9 cellular contexts compared by ENCODE assay signal in the genomic region with DNA sequence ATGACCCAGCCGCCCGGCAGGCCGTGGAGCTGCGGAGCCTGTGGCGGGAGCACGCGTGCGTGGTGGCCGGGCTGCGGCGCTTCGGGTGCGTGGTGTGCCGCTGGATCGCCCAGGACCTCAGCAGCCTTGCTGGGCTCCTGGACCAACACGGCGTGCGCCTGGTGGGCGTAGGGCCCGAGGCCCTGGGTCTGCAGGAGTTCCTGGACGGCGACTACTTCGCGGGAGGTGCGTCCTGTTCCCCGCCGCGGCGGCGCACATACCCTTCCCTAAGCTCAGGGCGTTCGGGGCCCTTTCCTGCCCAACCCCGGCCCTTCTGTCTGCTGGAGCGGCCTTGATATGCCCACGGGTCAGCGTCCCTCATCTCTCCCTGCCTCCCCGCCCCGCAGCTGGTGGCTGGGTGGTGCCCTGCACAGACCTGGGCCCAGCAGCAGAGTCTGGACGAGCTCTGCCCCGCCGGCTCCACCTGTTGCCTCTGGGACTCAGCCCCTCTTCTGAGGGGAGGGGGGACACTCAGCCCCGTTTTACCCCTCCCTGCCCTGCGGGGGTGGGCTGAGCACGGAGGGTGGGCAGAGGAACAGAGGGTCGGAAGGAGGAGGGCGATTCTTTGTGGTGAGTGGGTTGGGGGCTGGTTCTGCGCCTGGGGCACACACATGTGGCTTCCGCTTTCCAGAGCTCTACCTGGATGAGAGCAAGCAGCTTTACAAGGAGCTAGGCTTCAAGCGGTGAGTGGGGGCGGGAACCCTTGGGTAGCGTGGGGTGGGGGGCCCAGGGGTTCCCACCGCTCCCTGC. TPM values are rescaled to one million over a fixed set of nuclear protein-coding genes. Genes with fewer than 3 reads are reported as not detected.
DNase-seq lines count a peak whose midpoint lies in the region; ATAC-seq and TF ChIP-seq lines count a peak whose summit lies in the region.
"Had no signal": no experiment of that assay in that cellular context is flagged by ENCODE, and none has a peak within 500 bp of the region (broad histone marks: within the 10 kb centered on the region; RNA-seq: fewer than 3 reads in every experiment).

No MANE protein-coding gene starts in this region.

- H3K4me1 ChIP-seq in esophagus squamous epithelium (peaks cover 29 to 58% (median 36%) of the 10 kb centered on the region in 3 donors), parathyroid adenoma (peaks cover 7% of the 10 kb centered on the region)

- H3K9me3 ChIP-seq in esophagus squamous epithelium, result no peaks in the 10 kb centered on the region
- no peaks in the 10 kb centered on the region for H3K9me3 ChIP-seq in parathyroid adenoma (ENCODE audit: control insufficient read depth, low read length)

- peak overlapping the region; percentile 77 for H3K4me3 ChIP-seq in WI38 (ENCODE audit: low read depth, low read length)
- H3K4me3 ChIP-seq in esophagus squamous epithelium, result peak overlapping the region; percentile 64 to 90 (median 84)
- H3K4me3 ChIP-seq in parathyroid adenoma (ENCODE audit: low read depth, low read length), result peak overlapping the region; percentile 89

- peak overlapping the region; percentile 46 for H2AFZ ChIP-seq in parathyroid adenoma

- DNase-seq in COLO668 (lab: John Stamatoyannopoulos, UW; ENCODE audit: unreplicated experiment) (peak; percentile 71), esophagus squamous epithelium (lab: John Stamatoyannopoulos, UW) (no peak), NCI-H187 (lab: John Stamatoyannopoulos, UW) (no peak), NCI-H2107 treated with DMSO at 0.1 percent for 48 hours (lab: John Stamatoyannopoulos, UW; ENCODE audit: unreplicated experiment) (no peak)

- H3K27ac ChIP-seq in esophagus squamous epithelium (peak overlapping the region; percentile 97 to 99 (median 98)), parathyroid adenoma (no peak overlapping the region)

- TF ChIP-seq POLR2A in esophagus squamous epithelium (IDR thresholded peaks at IDR 0.05), result no peak

- no peak overlapping the region for H3K9ac ChIP-seq in parathyroid adenoma

- H3K36me3 ChIP-seq in esophagus squamous epithelium (peaks cover 0 to 20% (median 0%) of the 10 kb centered on the region in 3 donors), parathyroid adenoma (ENCODE audit: control insufficient read depth, insufficient read depth, low read length) (no peaks in the 10 kb centered on the region)

- intact Hi-C loops in esophagus squamous epithelium (cut with DNase I), result no loop called here

- H3K27me3 ChIP-seq in esophagus squamous epithelium, result no peaks in the 10 kb centered on the region
- no peaks in the 10 kb centered on the region for H3K27me3 ChIP-seq in parathyroid adenoma (ENCODE audit: control insufficient read depth, insufficient read depth, low read length)

- peak overlapping the region; percentile 78 for H3K4me2 ChIP-seq in parathyroid adenoma (ENCODE audit: low read length)

- TF ChIP-seq CTCF in WI38 (IDR thresholded peaks at IDR 0.05; ENCODE audit: low read depth, low read length) (no peak), esophagus squamous epithelium (IDR thresholded peaks at IDR 0.05) (no peak), parathyroid adenoma (IDR thresholded peaks at IDR 0.05) (no peak)

- 83% methylated on average over 1 of the region's 52 CpGs; no CpG with 5 or more reads in 1 of the 2 donors for WGBS in esophagus squamous epithelium, 2 donors

- H3K79me2 ChIP-seq in parathyroid adenoma, result no peaks in the 10 kb centered on the region

- ATAC-seq in HG02678 (IDR thresholded peaks at IDR 0.05; ENCODE audit: unreplicated experiment) (peak; percentile 0), GM21526 (IDR thresholded peaks at IDR 0.05; ENCODE audit: low FRiP score, unreplicated experiment) (no peak)

RNA-seq across cellular contexts. Expression of a gene that starts 0.7 kb away (rescaled TPM):
- 10 to 100 TPM in 3 of 4 donors, 1 to 10 TPM in 1; 8.2 to 33.9 (median 11.3) TPM for total RNA-seq in esophagus squamous epithelium

RNA-seq across cellular contexts. Expression of a gene that starts 31.1 kb away (rescaled TPM):
- total RNA-seq in esophagus squamous epithelium, result 10 to 100 TPM; 13.8 to 39.5 (median 19.6) TPM

RNA-seq across cellular contexts. Expression of a gene that starts 45.6 kb away (rescaled TPM):
- 1 to 10 TPM in 1 of 4 donors, not detected in 3; 3.1 TPM for total RNA-seq in esophagus squamous epithelium

RNA-seq across cellular contexts. Expression of a gene that starts 57.2 kb away (rescaled TPM):
- total RNA-seq in esophagus squamous epithelium, result under 1 TPM in 3 of 4 donors, not detected in 1; 0.35 to 0.76 (median 0.70) TPM
- total RNA-seq: T-helper 1 cell treated with Interleukin-12 subunit alpha and Interleukin-12 subunit beta and Interleukin-4 antibody, amounts not matched to agents 30 ng/mL and 1 ng/mL, for 36 hours had no signal
